ENCODE assay signal across 8 cellular contexts in the genomic region with DNA sequence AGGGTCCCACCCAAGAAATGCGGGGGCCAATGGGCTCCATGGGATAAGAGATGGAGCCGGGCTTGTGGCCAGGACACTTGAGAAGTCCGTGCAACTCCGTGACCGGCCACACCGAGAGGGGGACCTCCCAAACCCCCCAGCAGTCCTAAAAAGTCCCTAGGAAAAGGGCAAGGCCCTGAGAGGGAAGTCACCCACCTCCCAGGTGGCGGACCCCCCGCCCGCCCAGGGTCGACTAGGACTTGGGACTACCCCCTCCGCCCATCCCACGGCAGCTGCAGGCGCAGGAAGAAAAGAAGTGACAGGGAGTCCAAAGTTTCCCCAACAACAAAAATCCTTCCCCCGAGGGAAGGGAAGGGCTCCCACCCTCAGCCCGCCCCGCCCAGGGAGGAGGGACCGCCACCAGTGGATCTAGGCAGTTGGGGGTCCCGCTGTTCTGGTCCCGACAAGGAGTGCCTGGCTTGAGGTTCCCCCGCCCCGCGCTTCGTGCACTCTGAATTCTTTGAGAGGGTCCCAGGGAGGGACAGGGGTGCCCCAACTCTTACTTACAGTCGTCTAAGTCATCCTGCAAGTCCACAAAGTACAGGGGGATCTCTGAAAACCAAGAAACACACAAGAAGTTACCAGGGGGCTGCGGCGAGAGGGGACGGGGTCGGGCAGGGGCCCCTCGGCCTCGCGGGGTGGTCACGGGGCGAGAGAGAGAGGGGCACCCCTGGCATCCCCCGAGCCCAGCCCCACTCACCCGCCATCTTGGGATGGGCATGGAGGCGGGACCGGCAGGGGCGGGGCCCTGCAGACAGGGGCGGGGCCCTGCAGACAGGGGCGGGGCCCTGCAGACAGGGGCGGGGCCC. TPM values are rescaled to one million over a fixed set of nuclear protein-coding genes. Genes with fewer than 3 reads are reported as not detected.
DNase-seq lines count a peak whose midpoint lies in the region; ATAC-seq, FAIRE-seq and TF ChIP-seq lines count a peak whose summit lies in the region.

No MANE protein-coding gene starts in this region.

- H4K91ac ChIP-seq in mesenchymal stem cell (ENCODE audit: low read length) = peak overlapping the region; percentile 3

- no peaks in the 10 kb centered on the region for H4K20me1 ChIP-seq in DND-41 (ENCODE audit: insufficient read depth, low read length)

- H3K9me3 ChIP-seq in DND-41 (ENCODE audit: insufficient read depth, low read length, severe bottlenecking) = no peaks in the 10 kb centered on the region
- H3K9me3 ChIP-seq in mesenchymal stem cell (ENCODE audit: control insufficient read depth, low read length) = no peaks in the 10 kb centered on the region
- H3K9me3 ChIP-seq in stomach smooth muscle (ENCODE audit: control insufficient read depth in 2 of 2, low read length in 2 of 2) = no peaks in the 10 kb centered on the region

- H3K4me3 ChIP-seq in DND-41 (ENCODE audit: low read depth in 1 of 2, low read length in 2 of 2) (peak overlapping the region in 1 of 2 experiments; percentile 46; a peak in 2 of 4 replicates), mesenchymal stem cell (ENCODE audit: insufficient read depth in 1 of 2, low read depth in 1 of 2, low read length in 2 of 2) (peak overlapping the region; percentile 92 to 95), stomach smooth muscle (ENCODE audit: low read length in 2 of 2) (peak overlapping the region; percentile 85 to 90)

- ATAC-seq in DND-41 (ENCODE audit: insufficient read depth, low read depth) (peak; percentile 63), GM21390 (IDR thresholded peaks at IDR 0.05; ENCODE audit: unreplicated experiment) (peak; percentile 50)

- peak overlapping the region; percentile 11 for H2BK5ac ChIP-seq in mesenchymal stem cell (ENCODE audit: low read depth, low read length, poor library complexity, severe bottlenecking)

- H3K4me2 ChIP-seq in DND-41 (ENCODE audit: insufficient read depth, low read length) (peak overlapping the region; percentile 47), mesenchymal stem cell (ENCODE audit: low read length, poor library complexity, severe bottlenecking) (peak overlapping the region; percentile 80)

- peak overlapping the region; percentile 60 for H2AK5ac ChIP-seq in mesenchymal stem cell (ENCODE audit: low read length, severe bottlenecking)

- H2AFZ ChIP-seq in DND-41 (ENCODE audit: low read depth, low read length) (peak overlapping the region; percentile 77), mesenchymal stem cell (ENCODE audit: low read depth, low read length) (peak overlapping the region; percentile 56)

- peak overlapping the region; percentile 78 for H2BK120ac ChIP-seq in mesenchymal stem cell (ENCODE audit: low read depth, low read length)

- H3K14ac ChIP-seq in mesenchymal stem cell (ENCODE audit: low read length in 2 of 2) = peak overlapping the region; percentile 2 to 90

- peaks cover 36% of the 10 kb centered on the region for H3K4me1 ChIP-seq in DND-41 (ENCODE audit: insufficient read depth, low read length)
- H3K4me1 ChIP-seq in mesenchymal stem cell (ENCODE audit: control insufficient read depth, insufficient read depth, low read depth, low read length) = peaks cover 12% of the 10 kb centered on the region
- H3K4me1 ChIP-seq in stomach smooth muscle (ENCODE audit: control insufficient read depth, insufficient read depth, low read length) = peaks cover 17% of the 10 kb centered on the region

- DNase-seq in DND-41 (peak; percentile 44), HTR-8/SVneo (ENCODE audit: insufficient read length, low spot score) (peak; percentile 94), mesenchymal stem cell (peak; percentile 51), NCI-H1048 (lab: John Stamatoyannopoulos, UW) (no peak)
- DNase-seq in activated CD4-positive, alpha-beta T cell treated with anti-CD3 and anti-CD28 coated beads, Interleukin-2, amount 50 U/mL, for 1 hour = peak; percentile 61
- peak; percentile 59 for DNase-seq in effector CD4-positive, alpha-beta T cell

- H3K23ac ChIP-seq in mesenchymal stem cell (ENCODE audit: low read length in 2 of 2) = no peak overlapping the region

- H3K36me3 ChIP-seq in DND-41 (ENCODE audit: insufficient read depth, low read length) (peaks cover 23% of the 10 kb centered on the region), mesenchymal stem cell (ENCODE audit: control insufficient read depth in 1 of 2, insufficient read depth in 2 of 2, low read depth in 1 of 2, low read length in 2 of 2) (peaks cover 16 to 46% of the 10 kb centered on the region in 2 experiments), stomach smooth muscle (ENCODE audit: control insufficient read depth in 2 of 2, insufficient read depth in 2 of 2, low read length in 2 of 2) (peaks cover 6 to 7% of the 10 kb centered on the region in 2 donors)

- peak; percentile 67 for FAIRE-seq in HTR-8/SVneo (lab: Jason Lieb, UNC)

- no peak overlapping the region for H2BK12ac ChIP-seq in mesenchymal stem cell (ENCODE audit: low read length in 2 of 2)

- H4K8ac ChIP-seq in mesenchymal stem cell (ENCODE audit: low read length) = peak overlapping the region; percentile 94

- peak overlapping the region; percentile 67 to 98 for H3K4ac ChIP-seq in mesenchymal stem cell (ENCODE audit: low read depth in 1 of 2, low read length in 2 of 2)

- H3K79me2 ChIP-seq in DND-41 (ENCODE audit: insufficient read depth, low read length) = peaks cover 33% of the 10 kb centered on the region

- H2BK15ac ChIP-seq in mesenchymal stem cell (ENCODE audit: low read depth, poor library complexity, severe bottlenecking) = peak overlapping the region; percentile 12

- peaks cover 34% of the 10 kb centered on the region for H3K79me1 ChIP-seq in mesenchymal stem cell (replicated peaks; ENCODE audit: low read length, poor library complexity, severe bottlenecking)

- H3K27ac ChIP-seq in DND-41 (ENCODE audit: low read length) = no peak overlapping the region
- peak overlapping the region; percentile 4 for H3K27ac ChIP-seq in mesenchymal stem cell (ENCODE audit: low read length, poor library complexity, severe bottlenecking)
- H3K27ac ChIP-seq in stomach smooth muscle (ENCODE audit: low read length) = peak overlapping the region; percentile 37

- no peak for TF ChIP-seq CTCF in DND-41 (IDR thresholded peaks at IDR 0.05; ENCODE audit: borderline replicate concordance, extremely low read depth, low read length, poor library complexity, severe bottlenecking)

- 18% methylated on average over 37 of the region's 41 CpGs for WGBS in mesenchymal stem cell

- H3K18ac ChIP-seq in mesenchymal stem cell (ENCODE audit: low read depth in 1 of 2, low read length in 2 of 2) = peak overlapping the region; percentile 40 to 91

- H3K9ac ChIP-seq in DND-41 (ENCODE audit: low read depth, low read length) (no peak overlapping the region), mesenchymal stem cell (ENCODE audit: low read length) (peak overlapping the region; percentile 91), stomach smooth muscle (ENCODE audit: low read length in 2 of 2) (peak overlapping the region; percentile 67 to 74)

- H3K27me3 ChIP-seq in DND-41 (ENCODE audit: insufficient read depth, low read length, poor library complexity) (no peaks in the 10 kb centered on the region), mesenchymal stem cell (ENCODE audit: control insufficient read depth in 1 of 2, insufficient read depth in 1 of 2, low read length in 2 of 2) (no peaks in the 10 kb centered on the region), stomach smooth muscle (ENCODE audit: control insufficient read depth in 1 of 2, insufficient read depth in 2 of 2, low read length in 2 of 2) (no peaks in the 10 kb centered on the region)

RNA-seq across cellular contexts. Expression of gene RAB22A, which starts 0.6 kb away (rescaled TPM):
- 16.4 TPM for polyA plus RNA-seq in mesenchymal stem cell (2013, experiment 1 of 2)
- 16.1 TPM for polyA plus RNA-seq in mesenchymal stem cell (2013, experiment 2 of 2)
